ENCODE assay signal across 12 cellular contexts in the genomic region with DNA sequence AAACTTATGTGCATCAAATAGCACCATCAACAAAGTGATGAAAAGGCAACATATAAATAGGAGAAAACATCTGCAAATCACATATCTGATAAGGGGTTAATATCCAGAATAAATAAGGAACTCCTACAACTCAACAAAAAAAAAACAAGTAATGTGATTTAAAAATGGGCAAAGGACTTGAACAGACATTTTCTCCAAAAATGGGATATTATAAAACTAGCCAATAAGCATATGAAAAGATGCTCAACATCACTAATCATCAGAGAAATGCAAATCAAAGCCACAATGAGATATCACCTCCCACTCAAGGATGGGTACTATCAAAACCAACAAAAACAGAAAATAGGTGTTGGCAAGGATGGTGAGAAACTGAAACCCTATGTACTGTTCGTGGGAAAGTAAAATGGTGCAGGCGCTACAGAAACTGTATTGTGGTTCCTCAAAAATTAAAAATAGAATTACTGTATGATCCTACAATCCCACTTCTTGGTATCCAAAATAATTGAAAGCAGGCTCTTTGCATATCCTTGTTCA. TPM values are rescaled to one million over a fixed set of nuclear protein-coding genes. Genes with fewer than 3 reads are reported as not detected.
DNase-seq lines count a peak whose midpoint lies in the region; ATAC-seq and TF ChIP-seq lines count a peak whose summit lies in the region.
"Had no signal": no experiment of that assay in that cellular context is flagged by ENCODE, and none has a peak within 500 bp of the region (broad histone marks: within the 10 kb centered on the region; RNA-seq: fewer than 3 reads in every experiment).

No MANE protein-coding gene starts in this region.

- peak overlapping the region in 6 of 7 donors; percentile 61 to 100 (median 92) for H3K4me3 Mint-ChIP-seq in CD8-positive, alpha-beta memory T cell
- peak overlapping the region; percentile 32 for H3K4me3 Mint-ChIP-seq in activated CD4-positive, alpha-beta memory T cell treated with anti-CD3 and anti-CD28 coated beads for 36 hours
- peak overlapping the region; percentile 6 for H3K4me3 Mint-ChIP-seq in mesothelial cell of epicardium

- intact Hi-C loops in activated CD4-positive, alpha-beta memory T cell treated with anti-CD3 and anti-CD28 coated beads for 36 hours (cut with micrococcal nuclease) = loop anchor here (2.0 to 10.0 kb wide), 4 partner anchors 23 to 1679 kb away; a partner anchor contains a TSS
- intact Hi-C loops in left ventricle myocardium superior (cut with micrococcal nuclease) = no loop called here

- peaks cover 59 to 74% (median 73%) of the 10 kb centered on the region in 3 donors for H3K4me1 Mint-ChIP-seq in CD8-positive, alpha-beta memory T cell
- peaks cover 56% of the 10 kb centered on the region for H3K4me1 Mint-ChIP-seq in activated CD4-positive, alpha-beta memory T cell treated with anti-CD3 and anti-CD28 coated beads for 36 hours (ENCODE audit: low read depth)
- H3K4me1 Mint-ChIP-seq in mesothelial cell of epicardium = peaks cover 33% of the 10 kb centered on the region

- peak overlapping the region; percentile 58 to 94 (median 77) for H3K27ac Mint-ChIP-seq in CD8-positive, alpha-beta memory T cell
- no peak overlapping the region for H3K27ac Mint-ChIP-seq in activated CD4-positive, alpha-beta memory T cell treated with anti-CD3 and anti-CD28 coated beads for 36 hours
- H3K27ac Mint-ChIP-seq in mesothelial cell of epicardium = no peak overlapping the region

- peaks cover 8% of the 10 kb centered on the region for H3K36me3 ChIP-seq in CD8-positive, alpha-beta memory T cell (ENCODE audit: insufficient read depth, low read length)

- POLR2A ChIA-PET in CD8-positive, alpha-beta memory T cell (lab: Charles Lee) = no interaction called here
- POLR2A ChIA-PET in activated CD4-positive, alpha-beta memory T cell treated with anti-CD3 and anti-CD28 coated beads for 36 hours (lab: Charles Lee) = no interaction called here

- peaks cover 0 to 42% (median 6%) of the 10 kb centered on the region in 3 donors for H3K36me3 Mint-ChIP-seq in CD8-positive, alpha-beta memory T cell
- peaks cover 33% of the 10 kb centered on the region for H3K36me3 Mint-ChIP-seq in activated CD4-positive, alpha-beta memory T cell treated with anti-CD3 and anti-CD28 coated beads for 36 hours
- peaks cover 6% of the 10 kb centered on the region for H3K36me3 Mint-ChIP-seq in mesothelial cell of epicardium

- H3K27me3 Mint-ChIP-seq in CD8-positive, alpha-beta memory T cell = no peaks in the 10 kb centered on the region
- H3K27me3 Mint-ChIP-seq in activated CD4-positive, alpha-beta memory T cell treated with anti-CD3 and anti-CD28 coated beads for 36 hours = no peaks in the 10 kb centered on the region
- H3K27me3 Mint-ChIP-seq in mesothelial cell of epicardium (ENCODE audit: low read depth) = no peaks in the 10 kb centered on the region

- CTCF ChIA-PET in CD8-positive, alpha-beta memory T cell (lab: Charles Lee) = no interaction called here
- CTCF ChIA-PET in activated CD4-positive, alpha-beta memory T cell treated with anti-CD3 and anti-CD28 coated beads for 36 hours (lab: Charles Lee) = no interaction called here

- H3K4me3 ChIP-seq in CD8-positive, alpha-beta memory T cell (ENCODE audit: low read length) = no peak overlapping the region
- H3K4me3 ChIP-seq: cardiac muscle cell had no signal

- H3K9me3 ChIP-seq in CD8-positive, alpha-beta memory T cell (ENCODE audit: low read length) = no peaks in the 10 kb centered on the region

- H3K4me1 ChIP-seq in CD8-positive, alpha-beta memory T cell (ENCODE audit: insufficient read depth, low read length) = peaks cover 65% of the 10 kb centered on the region

- no peak for TF ChIP-seq CTCF in mesothelial cell of epicardium (IDR thresholded peaks at IDR 0.05; ENCODE audit: unreplicated experiment)

- DNase-seq in CD8-positive, alpha-beta memory T cell = no peak
- DNase-seq in activated CD4-positive, alpha-beta memory T cell treated with anti-CD3 and anti-CD28 coated beads for 36 hours = no peak
- no peak for DNase-seq in mesothelial cell of epicardium (ENCODE audit: low spot score in 2 of 2, unreplicated experiment in 2 of 2)
- DNase-seq in NCI-H128 (lab: John Stamatoyannopoulos, UW; ENCODE audit: unreplicated experiment) = no peak
- no peak for DNase-seq in NOMO-1 treated with dmso at 0.1 percent for 144 hours (lab: John Stamatoyannopoulos, UW; ENCODE audit: unreplicated experiment)
- no peak for DNase-seq in left ventricle myocardium superior
- DNase-seq: activated CD8-positive, alpha-beta memory T cell treated with anti-CD3 and anti-CD28 coated beads, Interleukin-2, amount 50 U/mL, for 48 hours; DMS153; NCI-H2227 treated with DMSO at 0.1 percent for 48 hours had no signal

- H3K27ac ChIP-seq in CD8-positive, alpha-beta memory T cell (ENCODE audit: low read depth, low read length) = no peak overlapping the region

- ATAC-seq in GM18858 (IDR thresholded peaks at IDR 0.05; ENCODE audit: unreplicated experiment) (peak; percentile 20), HG03135 (IDR thresholded peaks at IDR 0.05; ENCODE audit: unreplicated experiment) (no peak), left ventricle myocardium superior (no peak)

- H3K27me3 ChIP-seq in CD8-positive, alpha-beta memory T cell (ENCODE audit: insufficient read depth, low read length, poor library complexity, severe bottlenecking) = no peaks in the 10 kb centered on the region
- H3K27me3 ChIP-seq: cardiac muscle cell had no signal

- no peaks in the 10 kb centered on the region for H3K9me3 Mint-ChIP-seq in CD8-positive, alpha-beta memory T cell
- no peaks in the 10 kb centered on the region for H3K9me3 Mint-ChIP-seq in activated CD4-positive, alpha-beta memory T cell treated with anti-CD3 and anti-CD28 coated beads for 36 hours
- no peaks in the 10 kb centered on the region for H3K9me3 Mint-ChIP-seq in mesothelial cell of epicardium

RNA-seq across cellular contexts. Expression of a gene that starts 2.4 kb away (rescaled TPM):
- 10 to 100 TPM; 43.8 to 46.5 TPM for total RNA-seq in CD8-positive, alpha-beta memory T cell
- 63.3 TPM for polyA plus RNA-seq in CD8-positive, alpha-beta memory T cell
- total RNA-seq in activated CD4-positive, alpha-beta memory T cell treated with anti-CD3 and anti-CD28 coated beads for 36 hours = 10 to 100 TPM; 39.8 to 40.4 TPM
- total RNA-seq in mesothelial cell of epicardium (53.2 to 57.2 TPM (median 55.9 TPM) in 3 replicates), left ventricle myocardium superior (18.2 TPM)

RNA-seq across cellular contexts. Expression of a gene that starts 6.1 kb away (rescaled TPM):
- total RNA-seq in CD8-positive, alpha-beta memory T cell = 100 to 1,000 TPM; 494 to 515 TPM
- polyA plus RNA-seq in CD8-positive, alpha-beta memory T cell = 372 TPM
- 100 to 1,000 TPM; 709 to 731 TPM for total RNA-seq in activated CD4-positive, alpha-beta memory T cell treated with anti-CD3 and anti-CD28 coated beads for 36 hours
- total RNA-seq in mesothelial cell of epicardium (189 to 203 TPM (median 199 TPM) in 3 replicates), left ventricle myocardium superior (83.0 TPM)

RNA-seq across cellular contexts. Expression of a gene that starts 49.7 kb away (rescaled TPM):
- 10 to 100 TPM; 35.7 to 37.9 TPM for total RNA-seq in CD8-positive, alpha-beta memory T cell
- 39.0 TPM for polyA plus RNA-seq in CD8-positive, alpha-beta memory T cell
- 10 to 100 TPM; 21.8 to 26.1 TPM for total RNA-seq in activated CD4-positive, alpha-beta memory T cell treated with anti-CD3 and anti-CD28 coated beads for 36 hours
- total RNA-seq in mesothelial cell of epicardium (42.4 to 44.7 TPM (median 42.5 TPM) in 3 replicates), left ventricle myocardium superior (38.9 TPM)

Comparison
In these comparisons a context has a peak if more than half of its experiments do, and no peak if none do; other contexts are left out.
1. H3K27ac Mint-ChIP-seq: peak in CD8-positive, alpha-beta memory T cell (8 of 8); none in activated CD4-positive, alpha-beta memory T cell treated with anti-CD3 and anti-CD28 coated beads for 36 hours (single experiment) and mesothelial cell of epicardium (single experiment).
2. H3K4me3 Mint-ChIP-seq: peak in every context shown above with its lines; median percentile 92 in CD8-positive, alpha-beta memory T cell; 32 in activated CD4-positive, alpha-beta memory T cell treated with anti-CD3 and anti-CD28 coated beads for 36 hours; 6 in mesothelial cell of epicardium.